Comparison of ENCODE assay signal across 9 cellular contexts in the genomic region with DNA sequence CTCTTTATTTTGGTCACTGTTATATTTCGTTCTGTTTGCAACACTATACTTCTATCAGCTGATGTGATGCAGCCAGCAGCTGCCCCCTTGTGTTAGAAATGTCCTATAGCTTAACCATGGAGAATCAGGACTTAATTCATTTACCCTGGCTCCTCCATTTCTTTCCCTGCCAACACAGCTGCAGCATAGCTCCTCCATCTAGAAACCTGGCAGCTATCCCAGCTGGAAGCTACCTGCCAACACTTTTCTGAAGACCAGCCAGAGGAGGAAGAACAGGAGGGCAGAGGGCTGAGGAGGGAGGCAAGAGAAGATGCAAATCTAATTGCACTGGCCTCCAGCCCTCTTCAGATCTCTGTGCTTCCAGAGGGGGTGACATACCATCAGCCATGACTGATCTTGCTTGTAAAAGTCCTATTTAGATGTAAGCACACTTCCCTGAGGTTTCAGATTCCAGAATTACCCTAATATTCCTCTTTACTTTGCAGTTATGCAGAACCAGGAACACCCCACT.
DNase-seq lines count a peak whose midpoint lies in the region; ATAC-seq and TF ChIP-seq lines count a peak whose summit lies in the region.
"Had no signal": no experiment of that assay in that cellular context is flagged by ENCODE, and none has a peak within 500 bp of the region (broad histone marks: within the 10 kb centered on the region; RNA-seq: fewer than 3 reads in every experiment).

No MANE protein-coding gene starts in this region.

- no peak for TF ChIP-seq EP300 in esophagus muscularis mucosa (IDR thresholded peaks at IDR 0.05)

- H3K27ac ChIP-seq in esophagus muscularis mucosa (replicated peaks in 1 of 4) = no peak overlapping the region

- WGBS in esophagus muscularis mucosa = 7% methylated on average over 1 of the region's 1 CpG

- DNase-seq in activated CD4-positive, alpha-beta T cell treated with anti-CD3 and anti-CD28 coated beads, Interleukin-2, amount 10 ng/mL, durations not matched to agents 24 days and 14 days = peak; percentile 67
- DNase-seq in activated CD4-positive, alpha-beta T cell treated with anti-CD3 and anti-CD28 coated beads for 1 hour = no peak
- peak; percentile 21 for DNase-seq in NCI-H1048 (lab: John Stamatoyannopoulos, UW)
- peak; percentile 64 for DNase-seq in SK-N-DZ (ENCODE audit: low spot score)
- no peak for DNase-seq in esophagus muscularis mucosa (ENCODE audit: extremely low spot score)
- peak; percentile 78 for DNase-seq in mucosa of gallbladder (ENCODE audit: low spot score)
- no peak for DNase-seq in activated CD4-positive, CD25-positive, alpha-beta regulatory T cell (lab: John Stamatoyannopoulos, UW)

- no peaks in the 10 kb centered on the region for H3K36me3 Mint-ChIP-seq in activated CD4-positive, alpha-beta T cell treated with anti-CD3 and anti-CD28 coated beads, Interleukin-2, amount 10 ng/mL, durations not matched to agents 24 days and 14 days (ENCODE audit: low read depth)
- H3K36me3 Mint-ChIP-seq: activated naive CD8-positive, alpha-beta T cell had no signal

- no peak overlapping the region for H3K4me3 Mint-ChIP-seq in activated CD4-positive, alpha-beta T cell treated with anti-CD3 and anti-CD28 coated beads, Interleukin-2, amount 10 ng/mL, durations not matched to agents 24 days and 14 days
- H3K4me3 Mint-ChIP-seq: activated naive CD8-positive, alpha-beta T cell had no signal

- no peaks in the 10 kb centered on the region for H3K36me3 ChIP-seq in esophagus muscularis mucosa

- peaks cover 4% of the 10 kb centered on the region for H3K4me1 Mint-ChIP-seq in activated CD4-positive, alpha-beta T cell treated with anti-CD3 and anti-CD28 coated beads, Interleukin-2, amount 10 ng/mL, durations not matched to agents 24 days and 14 days

- H3K27ac Mint-ChIP-seq in activated CD4-positive, alpha-beta T cell treated with anti-CD3 and anti-CD28 coated beads, Interleukin-2, amount 10 ng/mL, durations not matched to agents 24 days and 14 days = no peak overlapping the region
- H3K27ac Mint-ChIP-seq: activated naive CD8-positive, alpha-beta T cell had no signal

- H3K4me3 ChIP-seq in esophagus muscularis mucosa = no peak overlapping the region

- intact Hi-C loops in activated CD4-positive, alpha-beta T cell treated with anti-CD3 and anti-CD28 coated beads, Interleukin-2, amount 10 ng/mL, durations not matched to agents 24 days and 14 days (cut with micrococcal nuclease) = loop anchor here (5.0 kb wide), 1 partner anchor 690 kb away; no protein-coding TSS in a partner anchor
- intact Hi-C loops in esophagus muscularis mucosa (cut with DNase I) = no loop called here

- no peak for TF ChIP-seq POLR2A in esophagus muscularis mucosa (IDR thresholded peaks at IDR 0.05; ENCODE audit: low read depth)

- ATAC-seq in HG03439 (IDR thresholded peaks at IDR 0.05; ENCODE audit: unreplicated experiment) = no peak

- no peaks in the 10 kb centered on the region for H3K9me3 ChIP-seq in esophagus muscularis mucosa

- no peaks in the 10 kb centered on the region for H3K27me3 ChIP-seq in esophagus muscularis mucosa

- peaks cover 6% of the 10 kb centered on the region for H3K27me3 Mint-ChIP-seq in activated CD4-positive, alpha-beta T cell treated with anti-CD3 and anti-CD28 coated beads, Interleukin-2, amount 10 ng/mL, durations not matched to agents 24 days and 14 days

- peaks cover 0 to 12% (median 11%) of the 10 kb centered on the region in 4 donors for H3K4me1 ChIP-seq in esophagus muscularis mucosa

- peak; percentile 66 to 75 (median 67) for TF ChIP-seq CTCF in esophagus muscularis mucosa (IDR thresholded peaks at IDR 0.05)

- H3K9me3 Mint-ChIP-seq in activated CD4-positive, alpha-beta T cell treated with anti-CD3 and anti-CD28 coated beads, Interleukin-2, amount 10 ng/mL, durations not matched to agents 24 days and 14 days = no peaks in the 10 kb centered on the region

Comparison
In these comparisons a context has a peak if more than half of its experiments do, and no peak if none do; other contexts are left out.
1. DNase-seq: peak in activated CD4-positive, alpha-beta T cell treated with anti-CD3 and anti-CD28 coated beads, Interleukin-2, amount 10 ng/mL, durations not matched to agents 24 days and 14 days (single experiment), NCI-H1048 (single experiment), SK-N-DZ (single experiment) and mucosa of gallbladder (single experiment); none in activated CD4-positive, alpha-beta T cell treated with anti-CD3 and anti-CD28 coated beads for 1 hour (single experiment), esophagus muscularis mucosa (single experiment) and activated CD4-positive, CD25-positive, alpha-beta regulatory T cell (0 of 4).